In genomic region chr19:40797166-40797962, GRCh38 we compare ENCODE assay signal across 9 cellular contexts. TPM values are rescaled to one million over a fixed set of nuclear protein-coding genes. Genes with fewer than 3 reads are reported as not detected.
DNase-seq lines count a peak whose midpoint lies in the region; ATAC-seq and TF ChIP-seq lines count a peak whose summit lies in the region.
"Had no signal": no experiment of that assay in that cellular context is flagged by ENCODE, and none has a peak within 500 bp of the region (broad histone marks: within the 10 kb centered on the region; RNA-seq: fewer than 3 reads in every experiment).

No MANE protein-coding gene starts in this region.

- peaks cover 7% of the 10 kb centered on the region for H3K36me3 Mint-ChIP-seq in chondrocyte (ENCODE audit: low read depth)
- H3K36me3 Mint-ChIP-seq in nephron progenitor cell (ENCODE audit: low read depth), result peaks cover 6% of the 10 kb centered on the region

- H3K4me1 Mint-ChIP-seq in chondrocyte (ENCODE audit: low read depth) (peaks cover 45% of the 10 kb centered on the region), nephron progenitor cell (peaks cover 29% of the 10 kb centered on the region)

- peaks cover 18% of the 10 kb centered on the region for H3K4me1 ChIP-seq in KMS-11 (ENCODE audit: low read depth, poor library complexity, severe bottlenecking)

- ATAC-seq in GM18502 (IDR thresholded peaks at IDR 0.05; ENCODE audit: poor library complexity, unreplicated experiment) (no peak), GM19023 (IDR thresholded peaks at IDR 0.05; ENCODE audit: unreplicated experiment) (no peak)

- no peak overlapping the region for H3K4me3 ChIP-seq in KMS-11 (IDR thresholded peaks at IDR 0.05; ENCODE audit: insufficient read depth, low read depth, low read length)

- no peak overlapping the region for H3K9ac ChIP-seq in KMS-11

- H4K20me1 ChIP-seq in KMS-11 (ENCODE audit: insufficient read depth), result no peaks in the 10 kb centered on the region

- H3K79me2 ChIP-seq in KMS-11 (ENCODE audit: insufficient read depth, low read depth), result peaks cover 11% of the 10 kb centered on the region

- H3K27ac Mint-ChIP-seq in chondrocyte (ENCODE audit: unreplicated experiment), result peak overlapping the region; percentile 95
- no peak overlapping the region for H3K27ac Mint-ChIP-seq in nephron progenitor cell

- no peak for DNase-seq in chondrocyte (ENCODE audit: low spot score)
- DNase-seq in nephron progenitor cell, result no peak
- no peak for DNase-seq in SKM-1 treated with dmso at 0.1 percent for 144 hours (lab: John Stamatoyannopoulos, UW; ENCODE audit: unreplicated experiment)
- DNase-seq in NCI-H146 treated with DMSO at 0.1 percent for 48 hours (lab: John Stamatoyannopoulos, UW; ENCODE audit: unreplicated experiment), result no peak

- H3K9me3 Mint-ChIP-seq in chondrocyte (ENCODE audit: low read depth) (no peaks in the 10 kb centered on the region), nephron progenitor cell (no peaks in the 10 kb centered on the region)

- H3K27me3 Mint-ChIP-seq in chondrocyte (ENCODE audit: low read depth) (no peaks in the 10 kb centered on the region), nephron progenitor cell (ENCODE audit: low read depth, poor library complexity) (no peaks in the 10 kb centered on the region)

- H3K4me2 ChIP-seq in KMS-11, result peak overlapping the region; percentile 53; the same call in 1 of the 2 replicates

- TF ChIP-seq CTCF in 22Rv1 (IDR thresholded peaks at IDR 0.05) (no peak), KMS-11 (conservative IDR thresholded peaks at IDR 0.05; ENCODE audit: low read depth, low read length) (no peak), chondrocyte (IDR thresholded peaks at IDR 0.05) (no peak), nephron progenitor cell (IDR thresholded peaks at IDR 0.05) (no peak)

- H3K4me3 Mint-ChIP-seq in chondrocyte (ENCODE audit: unreplicated experiment), result no peak overlapping the region
- H3K4me3 Mint-ChIP-seq in nephron progenitor cell, result peak overlapping the region; percentile 92

- H3K27me3 ChIP-seq in KMS-11 (ENCODE audit: insufficient read depth, low read depth), result no peaks in the 10 kb centered on the region

- H3K27ac ChIP-seq in 22Rv1, result peak overlapping the region; percentile 85
- H3K27ac ChIP-seq in KMS-11, result no peak overlapping the region

- no peaks in the 10 kb centered on the region for H3K36me3 ChIP-seq in KMS-11 (ENCODE audit: insufficient read depth)

- H2AFZ ChIP-seq in KMS-11 (ENCODE audit: low read depth), result no peak overlapping the region

RNA-seq across cellular contexts. Expression of gene EGLN2, which starts 1.6 kb away (rescaled TPM):
- total RNA-seq in chondrocyte, result 74.6 to 83.1 TPM (median 83.0 TPM) in 3 replicates

RNA-seq across cellular contexts. Expression of gene RAB4B, which starts 19.3 kb away (rescaled TPM):
- 19.2 to 23.4 TPM (median 23.2 TPM) in 3 replicates for total RNA-seq in chondrocyte

RNA-seq across cellular contexts. Expression of gene MIA, which starts 22.0 kb away (rescaled TPM):
- total RNA-seq in chondrocyte, result 1.4 to 2.6 TPM (median 2.4 TPM) in 3 replicates
- total RNA-seq: endothelial cell of umbilical vein had no signal

RNA-seq across cellular contexts. Expression of gene SNRPA, which starts 46.4 kb away (rescaled TPM):
- total RNA-seq in chondrocyte, result 34.9 to 64.6 TPM (median 37.0 TPM) in 3 replicates

RNA-seq across cellular contexts. Expression of gene ACTMAP, which starts 47.1 kb away (rescaled TPM):
- 7.4 to 11.3 TPM (median 10.4 TPM) in 3 replicates for total RNA-seq in chondrocyte
